Comparison of ENCODE assay signal across 33 cellular contexts in the genomic region with DNA sequence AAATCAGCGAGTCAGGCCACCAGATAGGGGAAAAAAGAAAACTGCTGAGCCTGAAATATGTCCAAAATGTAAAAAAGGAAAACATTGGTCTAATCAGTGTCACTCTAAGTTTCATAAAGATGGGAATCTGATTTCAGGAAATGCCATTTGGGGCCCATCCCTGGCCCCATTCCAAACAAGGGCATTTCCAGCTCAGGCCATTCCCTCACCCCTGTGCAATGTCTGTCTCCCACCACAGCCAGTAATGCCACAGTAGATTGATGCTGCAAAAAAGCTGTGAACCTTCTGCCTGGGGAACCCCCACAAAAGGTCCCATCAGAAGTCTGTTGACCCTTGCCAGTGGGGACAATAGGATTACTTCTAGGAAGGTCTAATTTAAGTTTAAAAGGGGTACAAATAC.
"Had no signal": no experiment of that assay in that cellular context is flagged by ENCODE, and none has a peak within 500 bp of the region (broad histone marks: within the 10 kb centered on the region; RNA-seq: fewer than 3 reads in every experiment).

No MANE protein-coding gene starts in this region.

- H3K36me3 ChIP-seq: left lung, lower lobe of right lung, neural progenitor cell, neutrophil, ovary, prostate gland, tibial nerve, uterus had no signal

- H3K4me1 Mint-ChIP-seq: immature natural killer cell; naive thymus-derived CD4-positive, alpha-beta T cell; neural progenitor cell; stimulated activated effector memory CD8-positive, alpha-beta T cell treated with anti-CD3 and anti-CD28 coated beads, Interleukin-12 subunit alpha, Interleukin-12 subunit beta, amount 100 ng/mL, for 72 hours; stimulated activated naive CD8-positive, alpha-beta T cell treated with anti-CD3 and anti-CD28 coated beads, Interleukin-15, amount 100 ng/mL, for 72 hours had no signal

- H3K4me3 Mint-ChIP-seq: immature natural killer cell; naive thymus-derived CD4-positive, alpha-beta T cell; natural killer cell treated with Interleukin-12 subunit alpha and Interleukin-12 subunit beta and Interleukin-15 and Interleukin-18, amount 100 ng/mL, for 72 hours; neural progenitor cell; stimulated activated effector memory CD8-positive, alpha-beta T cell treated with anti-CD3 and anti-CD28 coated beads, Interleukin-12 subunit alpha, Interleukin-12 subunit beta, amount 100 ng/mL, for 72 hours; stimulated activated naive CD8-positive, alpha-beta T cell treated with anti-CD3 and anti-CD28 coated beads, Interleukin-15, amount 100 ng/mL, for 72 hours; type B pancreatic cell had no signal

- DNase-seq: hypothalamus; immature natural killer cell; kidney; left colon; left lung; lower lobe of right lung; mammary epithelial cell; mesendoderm; midbrain; mucosa of descending colon; naive thymus-derived CD4-positive, alpha-beta T cell; occipital lobe; ovary; posterior cingulate gyrus; retina; right cardiac atrium; stimulated activated CD4-positive, alpha-beta T cell treated with anti-CD3 and anti-CD28 coated beads, Interleukin-12 subunit alpha, Interleukin-12 subunit beta, amount 100 ng/mL, for 4 hours; stimulated activated CD4-positive, alpha-beta T cell treated with anti-CD3 and anti-CD28 coated beads, Interleukin-15, amount 100 ng/mL, for 24 hours; stimulated activated CD4-positive, alpha-beta T cell treated with anti-CD3 and anti-CD28 coated beads, Interleukin-2, amount 100 ng/mL, for 24 hours; stimulated activated CD4-positive, alpha-beta T cell treated with anti-CD3 and anti-CD28 coated beads, Interleukin-4, amount 100 ng/mL, for 1 hour; stimulated activated naive CD4-positive, alpha-beta T cell treated with Interleukin-2 at 50 U/mL for 16 hours; stimulated activated naive CD8-positive, alpha-beta T cell treated with anti-CD3 and anti-CD28 coated beads, Interleukin-15, amount 100 ng/mL, for 72 hours; substantia nigra; uterus had no signal

- H3K4me3 ChIP-seq: left lung, lower lobe of right lung, mucosa of descending colon, neural progenitor cell, ovary, prostate gland, skin epidermis, tibial nerve, uterus had no signal

- H3K27me3 Mint-ChIP-seq: natural killer cell treated with Interleukin-12 subunit alpha and Interleukin-12 subunit beta and Interleukin-15 and Interleukin-18, amount 100 ng/mL, for 72 hours; type B pancreatic cell had no signal

- ATAC-seq: left colon; left lung; lower lobe of right lung; mucosa of descending colon; naive thymus-derived CD4-positive, alpha-beta T cell; natural killer cell treated with Interleukin-12 subunit alpha and Interleukin-12 subunit beta and Interleukin-15 and Interleukin-18, amount 100 ng/mL, for 72 hours; right cardiac atrium; sciatic nerve; stimulated activated effector memory CD8-positive, alpha-beta T cell treated with anti-CD3 and anti-CD28 coated beads, Interleukin-12 subunit alpha, Interleukin-12 subunit beta, amount 100 ng/mL, for 72 hours; stimulated activated naive CD8-positive, alpha-beta T cell treated with anti-CD3 and anti-CD28 coated beads, Interleukin-15, amount 100 ng/mL, for 72 hours had no signal

- H3K9me3 ChIP-seq: ovary, prostate gland, uterus had no signal

- H3K27ac ChIP-seq: left lung, lower lobe of right lung, neural progenitor cell, neutrophil, ovary, prostate gland, skin epidermis, tibial nerve, uterus had no signal

- H3K4me1 ChIP-seq: left lung, lower lobe of right lung, neural progenitor cell, prostate gland, tibial nerve, uterus had no signal

- H3K4me2 ChIP-seq: neural progenitor cell had no signal

- H3K36me3 Mint-ChIP-seq: immature natural killer cell; naive thymus-derived CD4-positive, alpha-beta T cell; stimulated activated effector memory CD8-positive, alpha-beta T cell treated with anti-CD3 and anti-CD28 coated beads, Interleukin-12 subunit alpha, Interleukin-12 subunit beta, amount 100 ng/mL, for 72 hours had no signal

- H3K9ac ChIP-seq: neural progenitor cell had no signal

- H3K27ac Mint-ChIP-seq: immature natural killer cell; naive thymus-derived CD4-positive, alpha-beta T cell; natural killer cell treated with Interleukin-12 subunit alpha and Interleukin-12 subunit beta and Interleukin-15 and Interleukin-18, amount 100 ng/mL, for 72 hours; neural progenitor cell; stimulated activated effector memory CD8-positive, alpha-beta T cell treated with anti-CD3 and anti-CD28 coated beads, Interleukin-12 subunit alpha, Interleukin-12 subunit beta, amount 100 ng/mL, for 72 hours; stimulated activated naive CD8-positive, alpha-beta T cell treated with anti-CD3 and anti-CD28 coated beads, Interleukin-15, amount 100 ng/mL, for 72 hours; type B pancreatic cell had no signal

- H3K27me3 ChIP-seq: left lung, neural progenitor cell, neutrophil, ovary, tibial nerve, uterus had no signal

- H2AFZ ChIP-seq: neural progenitor cell had no signal
